Comparison of ENCODE assay signal across 8 cellular contexts in genomic region chr16:3266873-3267537, GRCh38.
DNase-seq lines count a peak whose midpoint lies in the region; ATAC-seq and TF ChIP-seq lines count a peak whose summit lies in the region.

No MANE protein-coding gene starts in this region.

- TF ChIP-seq CTCF in AG10803 (conservative IDR thresholded peaks at IDR 0.05; ENCODE audit: low read length) (peak; percentile 81), GM12875 (IDR thresholded peaks at IDR 0.05; ENCODE audit: borderline replicate concordance, insufficient read depth, low read depth, low read length) (peak; percentile 31; the same call in 1 of the 2 replicates), OCI-LY3 (IDR thresholded peaks at IDR 0.05; ENCODE audit: low read depth, low read length) (peak; percentile 56), epithelial cell of esophagus (IDR thresholded peaks at IDR 0.05; ENCODE audit: insufficient read depth, low read depth, low read length, missing control alignments) (peak; percentile 46), retinal pigment epithelial cell (conservative IDR thresholded peaks at IDR 0.05; ENCODE audit: low read depth, low read length) (peak; percentile 65)

- DNase-seq in AG10803 (ENCODE audit: low read depth), result peak; percentile 95
- peak; percentile 24 for DNase-seq in epithelial cell of esophagus (ENCODE audit: low read depth)
- no peak for DNase-seq in retinal pigment epithelial cell (ENCODE audit: low read depth)
- no peak for DNase-seq in activated CD4-positive, alpha-beta T cell treated with anti-CD3 and anti-CD28 coated beads for 1 hour
- no peak for DNase-seq in effector CD4-positive, alpha-beta T cell

- H3K4me2 ChIP-seq in OCI-LY3 (ENCODE audit: low read length), result no peak overlapping the region

- no peaks in the 10 kb centered on the region for H4K20me1 ChIP-seq in OCI-LY3 (ENCODE audit: insufficient read depth, low read length)

- no peak overlapping the region for H3K27ac ChIP-seq in OCI-LY3 (ENCODE audit: low read length)

- no peak for ATAC-seq in HG03097 (IDR thresholded peaks at IDR 0.05; ENCODE audit: low FRiP score, unreplicated experiment)

- H2AFZ ChIP-seq in OCI-LY3 (ENCODE audit: low read depth, low read length), result no peak overlapping the region

- H3K9ac ChIP-seq in OCI-LY3 (ENCODE audit: low read length), result no peak overlapping the region

- no peaks in the 10 kb centered on the region for H3K9me3 ChIP-seq in OCI-LY3 (ENCODE audit: insufficient read depth, low read length)

- H3K4me1 ChIP-seq in OCI-LY3 (ENCODE audit: low read length), result peaks cover 4% of the 10 kb centered on the region

- no peaks in the 10 kb centered on the region for H3K27me3 ChIP-seq in OCI-LY3 (ENCODE audit: low read depth, low read length)

- H3K36me3 ChIP-seq in OCI-LY3 (replicated peaks; ENCODE audit: low read depth, low read length), result no peaks in the 10 kb centered on the region

- H3K4me3 ChIP-seq in AG10803 (ENCODE audit: low read length) (no peak overlapping the region), GM12875 (ENCODE audit: low read depth, low read length) (no peak overlapping the region), OCI-LY3 (ENCODE audit: low read length) (no peak overlapping the region), epithelial cell of esophagus (ENCODE audit: low read length) (no peak overlapping the region), retinal pigment epithelial cell (ENCODE audit: low read length) (no peak overlapping the region)

- 0 out of 2 replicates have a peak, but pooled peaks cover 4% of the 10 kb centered on the region for H3K79me2 ChIP-seq in OCI-LY3 (ENCODE audit: low read length)

Comparison
In these comparisons a context has a peak if more than half of its experiments do, and no peak if none do; other contexts are left out.
1. DNase-seq: peak in AG10803 (single experiment) and epithelial cell of esophagus (single experiment); none in retinal pigment epithelial cell (single experiment), activated CD4-positive, alpha-beta T cell treated with anti-CD3 and anti-CD28 coated beads for 1 hour (single experiment) and effector CD4-positive, alpha-beta T cell (single experiment).
2. CTCF ChIP-seq: peak in every context shown above with its lines; median percentile 81 in AG10803; 65 in retinal pigment epithelial cell; 56 in OCI-LY3; 46 in epithelial cell of esophagus; 31 in GM12875.